In the genomic region with DNA sequence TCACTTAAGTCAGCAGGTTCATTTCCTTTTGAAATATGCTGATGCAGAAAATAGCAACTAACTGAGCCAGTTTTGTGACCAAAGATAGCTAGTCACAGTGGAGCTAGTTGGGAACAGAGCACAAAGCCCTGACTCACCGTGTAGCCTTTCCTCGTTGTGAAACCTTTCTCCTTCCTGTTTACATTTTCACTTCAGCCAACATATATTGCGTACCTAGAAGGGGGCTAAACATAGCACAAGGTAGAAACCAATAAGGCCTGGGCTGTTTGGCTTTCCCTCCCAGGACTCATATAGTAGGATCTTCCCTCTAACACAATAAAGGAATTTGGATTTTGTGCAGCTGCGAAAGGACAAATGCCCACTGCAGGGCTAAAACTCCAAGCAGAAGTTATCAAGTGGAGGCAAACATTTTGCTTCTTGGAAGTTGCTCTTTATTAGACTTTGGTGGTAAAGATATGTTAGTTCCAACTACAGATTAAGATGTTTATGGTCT, we compare ENCODE assay signal across 1 cellular context.
A peak's percentile ranks its signal among the peaks of the same experiment; 100 is the strongest.
TF ChIP-seq lines count a peak whose summit lies in the region.

No MANE protein-coding gene starts in this region.

TF ChIP-seq in HepG2, 621 proteins besides CTCF, POLR2A, EP300 and RAD21 (continued from another document and continues in another):
- TF ChIP-seq SALL1 (CRISPR knock-in tag; IDR thresholded peaks at IDR 0.05) (peak; percentile 88; the same call in 1 of the 2 replicates), ZNF160 (CRISPR knock-in tag; IDR thresholded peaks at IDR 0.05) (no peak), MBNL3 (CRISPR knock-in tag; conservative IDR thresholded peaks at IDR 0.05) (no peak), TBL1XR1 (IDR thresholded peaks at IDR 0.05; ENCODE audit: borderline replicate concordance, low read length, partially characterized antibody) (peak; percentile 92), CREM (IDR thresholded peaks at IDR 0.05) (peak; percentile 84), CREM (CRISPR knock-in tag; IDR thresholded peaks at IDR 0.05) (no peak), ZNF790 (CRISPR knock-in tag; IDR thresholded peaks at IDR 0.05; ENCODE audit: borderline replicate concordance) (no peak), DMAP1 (CRISPR knock-in tag; IDR thresholded peaks at IDR 0.05) (peak; percentile 79; the same call in 1 of the 2 replicates), SNAPC2 (CRISPR knock-in tag; IDR thresholded peaks at IDR 0.05) (no peak), MAFK (conservative IDR thresholded peaks at IDR 0.05 in 1 of 2, IDR thresholded peaks at IDR 0.05 in 1 of 2; ENCODE audit: low read length in 2 of 2) (peak; percentile 99), NFKB2 (CRISPR knock-in tag; IDR thresholded peaks at IDR 0.05; ENCODE audit: borderline replicate concordance) (no peak), PHF21A (CRISPR knock-in tag; IDR thresholded peaks at IDR 0.05) (peak; percentile 94), FOXK1 (CRISPR knock-in tag; IDR thresholded peaks at IDR 0.05; ENCODE audit: borderline replicate concordance, low read depth) (peak; percentile 99), ZMYM2 (CRISPR knock-in tag; IDR thresholded peaks at IDR 0.05) (peak; percentile 38; the same call in 1 of the 2 replicates), TBX3 (IDR thresholded peaks at IDR 0.05; ENCODE audit: borderline replicate concordance) (peak; percentile 59; the same call in 1 of the 2 replicates), ZNF556 (CRISPR knock-in tag; IDR thresholded peaks at IDR 0.05; ENCODE audit: borderline replicate concordance) (peak; percentile 69; the same call in 1 of the 2 replicates), DPF2 (CRISPR knock-in tag; IDR thresholded peaks at IDR 0.05; ENCODE audit: borderline replicate concordance, low read depth) (peak; percentile 90), ZNF264 (CRISPR knock-in tag; IDR thresholded peaks at IDR 0.05) (peak; percentile 46; the same call in 1 of the 2 replicates), NFYC (CRISPR knock-in tag; IDR thresholded peaks at IDR 0.05) (peak; percentile 37), RCOR2 (CRISPR knock-in tag; IDR thresholded peaks at IDR 0.05) (peak; percentile 94), RORA (CRISPR knock-in tag; IDR thresholded peaks at IDR 0.05) (no peak), HOXD1 (CRISPR knock-in tag; IDR thresholded peaks at IDR 0.05) (peak; percentile 58; the same call in 1 of the 2 replicates), KDM2A (CRISPR knock-in tag; IDR thresholded peaks at IDR 0.05; ENCODE audit: borderline replicate concordance, low read depth) (no peak), ZNF773 (CRISPR knock-in tag; IDR thresholded peaks at IDR 0.05; ENCODE audit: borderline replicate concordance) (no peak), HOXA5 (CRISPR knock-in tag; IDR thresholded peaks at IDR 0.05) (peak; percentile 56; the same call in 1 of the 2 replicates), ZNF766 (CRISPR knock-in tag; IDR thresholded peaks at IDR 0.05; ENCODE audit: borderline replicate concordance) (peak; percentile 23; the same call in 1 of the 2 replicates), MAFG (CRISPR knock-in tag; IDR thresholded peaks at IDR 0.05) (peak; percentile 88), NFE2 (CRISPR knock-in tag; IDR thresholded peaks at IDR 0.05) (peak; percentile 64; the same call in 1 of the 2 replicates), MAZ (IDR thresholded peaks at IDR 0.05; ENCODE audit: borderline replicate concordance, low read depth, low read length) (no peak; the same call in 1 of the 2 replicates), MAZ (CRISPR knock-in tag; IDR thresholded peaks at IDR 0.05; ENCODE audit: low read depth) (peak; percentile 23; the same call in 1 of the 2 replicates), ZNF3 (CRISPR knock-in tag; IDR thresholded peaks at IDR 0.05) (peak; percentile 53; the same call in 1 of the 2 replicates), ERF (CRISPR knock-in tag; IDR thresholded peaks at IDR 0.05) (peak; percentile 91), ZNF350 (CRISPR knock-in tag; IDR thresholded peaks at IDR 0.05; ENCODE audit: borderline replicate concordance, low read depth) (no peak), RFXANK (CRISPR knock-in tag; IDR thresholded peaks at IDR 0.05) (peak; percentile 69; the same call in 1 of the 2 replicates)
- TF ChIP-seq, protein P1, sequence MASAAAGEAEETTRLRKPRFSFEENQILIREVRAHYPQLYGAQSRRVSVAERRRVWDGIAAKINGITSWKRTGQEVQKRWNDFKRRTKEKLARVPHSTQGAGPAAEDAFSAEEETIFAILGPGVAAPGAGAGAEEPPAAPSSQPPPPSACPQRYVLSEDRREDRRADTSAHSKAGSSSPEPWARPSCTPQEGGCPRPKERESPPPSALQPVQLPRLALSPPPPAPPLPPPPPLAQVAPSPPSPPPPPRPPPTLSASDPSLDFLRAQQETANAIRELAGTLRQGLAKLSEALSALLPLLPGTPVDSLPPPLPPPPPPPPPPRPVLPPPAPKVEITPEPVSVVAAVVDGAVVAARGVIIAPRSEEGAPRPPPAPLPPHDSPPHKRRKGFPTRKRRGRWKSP (CRISPR knock-in tag; IDR thresholded peaks at IDR 0.05): peak; percentile 51; the same call in 1 of the 2 replicates
- TF ChIP-seq, protein P2, sequence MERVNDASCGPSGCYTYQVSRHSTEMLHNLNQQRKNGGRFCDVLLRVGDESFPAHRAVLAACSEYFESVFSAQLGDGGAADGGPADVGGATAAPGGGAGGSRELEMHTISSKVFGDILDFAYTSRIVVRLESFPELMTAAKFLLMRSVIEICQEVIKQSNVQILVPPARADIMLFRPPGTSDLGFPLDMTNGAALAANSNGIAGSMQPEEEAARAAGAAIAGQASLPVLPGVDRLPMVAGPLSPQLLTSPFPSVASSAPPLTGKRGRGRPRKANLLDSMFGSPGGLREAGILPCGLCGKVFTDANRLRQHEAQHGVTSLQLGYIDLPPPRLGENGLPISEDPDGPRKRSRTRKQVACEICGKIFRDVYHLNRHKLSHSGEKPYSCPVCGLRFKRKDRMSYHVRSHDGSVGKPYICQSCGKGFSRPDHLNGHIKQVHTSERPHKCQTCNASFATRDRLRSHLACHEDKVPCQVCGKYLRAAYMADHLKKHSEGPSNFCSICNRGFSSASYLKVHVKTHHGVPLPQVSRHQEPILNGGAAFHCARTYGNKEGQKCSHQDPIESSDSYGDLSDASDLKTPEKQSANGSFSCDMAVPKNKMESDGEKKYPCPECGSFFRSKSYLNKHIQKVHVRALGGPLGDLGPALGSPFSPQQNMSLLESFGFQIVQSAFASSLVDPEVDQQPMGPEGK (CRISPR knock-in tag; IDR thresholded peaks at IDR 0.05): peak; percentile 87
- TF ChIP-seq, protein P3, sequence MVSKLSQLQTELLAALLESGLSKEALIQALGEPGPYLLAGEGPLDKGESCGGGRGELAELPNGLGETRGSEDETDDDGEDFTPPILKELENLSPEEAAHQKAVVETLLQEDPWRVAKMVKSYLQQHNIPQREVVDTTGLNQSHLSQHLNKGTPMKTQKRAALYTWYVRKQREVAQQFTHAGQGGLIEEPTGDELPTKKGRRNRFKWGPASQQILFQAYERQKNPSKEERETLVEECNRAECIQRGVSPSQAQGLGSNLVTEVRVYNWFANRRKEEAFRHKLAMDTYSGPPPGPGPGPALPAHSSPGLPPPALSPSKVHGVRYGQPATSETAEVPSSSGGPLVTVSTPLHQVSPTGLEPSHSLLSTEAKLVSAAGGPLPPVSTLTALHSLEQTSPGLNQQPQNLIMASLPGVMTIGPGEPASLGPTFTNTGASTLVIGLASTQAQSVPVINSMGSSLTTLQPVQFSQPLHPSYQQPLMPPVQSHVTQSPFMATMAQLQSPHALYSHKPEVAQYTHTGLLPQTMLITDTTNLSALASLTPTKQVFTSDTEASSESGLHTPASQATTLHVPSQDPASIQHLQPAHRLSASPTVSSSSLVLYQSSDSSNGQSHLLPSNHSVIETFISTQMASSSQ (IDR thresholded peaks at IDR 0.05; ENCODE audit: low read depth): peak; percentile 33; the same call in 1 of the 2 replicates
- TF ChIP-seq, protein P3 (CRISPR knock-in tag; IDR thresholded peaks at IDR 0.05; ENCODE audit: borderline replicate concordance): peak; percentile 54; the same call in 1 of the 2 replicates
- TF ChIP-seq, protein P4, sequence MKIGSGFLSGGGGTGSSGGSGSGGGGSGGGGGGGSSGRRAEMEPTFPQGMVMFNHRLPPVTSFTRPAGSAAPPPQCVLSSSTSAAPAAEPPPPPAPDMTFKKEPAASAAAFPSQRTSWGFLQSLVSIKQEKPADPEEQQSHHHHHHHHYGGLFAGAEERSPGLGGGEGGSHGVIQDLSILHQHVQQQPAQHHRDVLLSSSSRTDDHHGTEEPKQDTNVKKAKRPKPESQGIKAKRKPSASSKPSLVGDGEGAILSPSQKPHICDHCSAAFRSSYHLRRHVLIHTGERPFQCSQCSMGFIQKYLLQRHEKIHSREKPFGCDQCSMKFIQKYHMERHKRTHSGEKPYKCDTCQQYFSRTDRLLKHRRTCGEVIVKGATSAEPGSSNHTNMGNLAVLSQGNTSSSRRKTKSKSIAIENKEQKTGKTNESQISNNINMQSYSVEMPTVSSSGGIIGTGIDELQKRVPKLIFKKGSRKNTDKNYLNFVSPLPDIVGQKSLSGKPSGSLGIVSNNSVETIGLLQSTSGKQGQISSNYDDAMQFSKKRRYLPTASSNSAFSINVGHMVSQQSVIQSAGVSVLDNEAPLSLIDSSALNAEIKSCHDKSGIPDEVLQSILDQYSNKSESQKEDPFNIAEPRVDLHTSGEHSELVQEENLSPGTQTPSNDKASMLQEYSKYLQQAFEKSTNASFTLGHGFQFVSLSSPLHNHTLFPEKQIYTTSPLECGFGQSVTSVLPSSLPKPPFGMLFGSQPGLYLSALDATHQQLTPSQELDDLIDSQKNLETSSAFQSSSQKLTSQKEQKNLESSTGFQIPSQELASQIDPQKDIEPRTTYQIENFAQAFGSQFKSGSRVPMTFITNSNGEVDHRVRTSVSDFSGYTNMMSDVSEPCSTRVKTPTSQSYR (CRISPR knock-in tag; IDR thresholded peaks at IDR 0.05; ENCODE audit: borderline replicate concordance): peak; percentile 67; the same call in 1 of the 2 replicates
- TF ChIP-seq, protein P5, sequence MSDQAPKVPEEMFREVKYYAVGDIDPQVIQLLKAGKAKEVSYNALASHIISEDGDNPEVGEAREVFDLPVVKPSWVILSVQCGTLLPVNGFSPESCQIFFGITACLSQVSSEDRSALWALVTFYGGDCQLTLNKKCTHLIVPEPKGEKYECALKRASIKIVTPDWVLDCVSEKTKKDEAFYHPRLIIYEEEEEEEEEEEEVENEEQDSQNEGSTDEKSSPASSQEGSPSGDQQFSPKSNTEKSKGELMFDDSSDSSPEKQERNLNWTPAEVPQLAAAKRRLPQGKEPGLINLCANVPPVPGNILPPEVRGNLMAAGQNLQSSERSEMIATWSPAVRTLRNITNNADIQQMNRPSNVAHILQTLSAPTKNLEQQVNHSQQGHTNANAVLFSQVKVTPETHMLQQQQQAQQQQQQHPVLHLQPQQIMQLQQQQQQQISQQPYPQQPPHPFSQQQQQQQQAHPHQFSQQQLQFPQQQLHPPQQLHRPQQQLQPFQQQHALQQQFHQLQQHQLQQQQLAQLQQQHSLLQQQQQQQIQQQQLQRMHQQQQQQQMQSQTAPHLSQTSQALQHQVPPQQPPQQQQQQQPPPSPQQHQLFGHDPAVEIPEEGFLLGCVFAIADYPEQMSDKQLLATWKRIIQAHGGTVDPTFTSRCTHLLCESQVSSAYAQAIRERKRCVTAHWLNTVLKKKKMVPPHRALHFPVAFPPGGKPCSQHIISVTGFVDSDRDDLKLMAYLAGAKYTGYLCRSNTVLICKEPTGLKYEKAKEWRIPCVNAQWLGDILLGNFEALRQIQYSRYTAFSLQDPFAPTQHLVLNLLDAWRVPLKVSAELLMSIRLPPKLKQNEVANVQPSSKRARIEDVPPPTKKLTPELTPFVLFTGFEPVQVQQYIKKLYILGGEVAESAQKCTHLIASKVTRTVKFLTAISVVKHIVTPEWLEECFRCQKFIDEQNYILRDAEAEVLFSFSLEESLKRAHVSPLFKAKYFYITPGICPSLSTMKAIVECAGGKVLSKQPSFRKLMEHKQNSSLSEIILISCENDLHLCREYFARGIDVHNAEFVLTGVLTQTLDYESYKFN (CRISPR knock-in tag; conservative IDR thresholded peaks at IDR 0.05): peak; percentile 95
- TF ChIP-seq, protein P6, sequence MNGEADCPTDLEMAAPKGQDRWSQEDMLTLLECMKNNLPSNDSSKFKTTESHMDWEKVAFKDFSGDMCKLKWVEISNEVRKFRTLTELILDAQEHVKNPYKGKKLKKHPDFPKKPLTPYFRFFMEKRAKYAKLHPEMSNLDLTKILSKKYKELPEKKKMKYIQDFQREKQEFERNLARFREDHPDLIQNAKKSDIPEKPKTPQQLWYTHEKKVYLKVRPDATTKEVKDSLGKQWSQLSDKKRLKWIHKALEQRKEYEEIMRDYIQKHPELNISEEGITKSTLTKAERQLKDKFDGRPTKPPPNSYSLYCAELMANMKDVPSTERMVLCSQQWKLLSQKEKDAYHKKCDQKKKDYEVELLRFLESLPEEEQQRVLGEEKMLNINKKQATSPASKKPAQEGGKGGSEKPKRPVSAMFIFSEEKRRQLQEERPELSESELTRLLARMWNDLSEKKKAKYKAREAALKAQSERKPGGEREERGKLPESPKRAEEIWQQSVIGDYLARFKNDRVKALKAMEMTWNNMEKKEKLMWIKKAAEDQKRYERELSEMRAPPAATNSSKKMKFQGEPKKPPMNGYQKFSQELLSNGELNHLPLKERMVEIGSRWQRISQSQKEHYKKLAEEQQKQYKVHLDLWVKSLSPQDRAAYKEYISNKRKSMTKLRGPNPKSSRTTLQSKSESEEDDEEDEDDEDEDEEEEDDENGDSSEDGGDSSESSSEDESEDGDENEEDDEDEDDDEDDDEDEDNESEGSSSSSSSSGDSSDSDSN (CRISPR knock-in tag; IDR thresholded peaks at IDR 0.05): 0 out of 2 replicates have a peak, but pooled peaks have one; percentile 30
- TF ChIP-seq, protein P7, sequence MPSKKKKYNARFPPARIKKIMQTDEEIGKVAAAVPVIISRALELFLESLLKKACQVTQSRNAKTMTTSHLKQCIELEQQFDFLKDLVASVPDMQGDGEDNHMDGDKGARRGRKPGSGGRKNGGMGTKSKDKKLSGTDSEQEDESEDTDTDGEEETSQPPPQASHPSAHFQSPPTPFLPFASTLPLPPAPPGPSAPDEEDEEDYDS (CRISPR knock-in tag; IDR thresholded peaks at IDR 0.05): peak; percentile 89
- TF ChIP-seq, protein P8, sequence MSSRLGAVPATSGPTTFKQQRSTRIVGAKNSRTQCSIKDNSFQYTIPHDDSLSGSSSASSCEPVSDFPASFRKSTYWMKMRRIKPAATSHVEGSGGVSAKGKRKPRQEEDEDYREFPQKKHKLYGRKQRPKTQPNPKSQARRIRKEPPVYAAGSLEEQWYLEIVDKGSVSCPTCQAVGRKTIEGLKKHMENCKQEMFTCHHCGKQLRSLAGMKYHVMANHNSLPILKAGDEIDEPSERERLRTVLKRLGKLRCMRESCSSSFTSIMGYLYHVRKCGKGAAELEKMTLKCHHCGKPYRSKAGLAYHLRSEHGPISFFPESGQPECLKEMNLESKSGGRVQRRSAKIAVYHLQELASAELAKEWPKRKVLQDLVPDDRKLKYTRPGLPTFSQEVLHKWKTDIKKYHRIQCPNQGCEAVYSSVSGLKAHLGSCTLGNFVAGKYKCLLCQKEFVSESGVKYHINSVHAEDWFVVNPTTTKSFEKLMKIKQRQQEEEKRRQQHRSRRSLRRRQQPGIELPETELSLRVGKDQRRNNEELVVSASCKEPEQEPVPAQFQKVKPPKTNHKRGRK (CRISPR knock-in tag; IDR thresholded peaks at IDR 0.05): no peak
